9 cellular contexts compared by ENCODE assay signal in genomic region chr1:6157528-6158174, GRCh38. TPM values are rescaled to one million over a fixed set of nuclear protein-coding genes. Genes with fewer than 3 reads are reported as not detected.
A peak's percentile ranks its signal among the peaks of the same experiment; 100 is the strongest.
DNase-seq lines count a peak whose midpoint lies in the region; ATAC-seq and TF ChIP-seq lines count a peak whose summit lies in the region.
"Had no signal": no experiment of that assay in that cellular context is flagged by ENCODE, and none has a peak within 500 bp of the region (broad histone marks: within the 10 kb centered on the region; RNA-seq: fewer than 3 reads in every experiment).

No MANE protein-coding gene starts in this region.

- H4K5ac ChIP-seq in IMR-90 (ENCODE audit: low read depth, low read length): no peak overlapping the region
- no peak overlapping the region for H4K5ac ChIP-seq in mesendoderm (ENCODE audit: low read length)

- POLR2A ChIA-PET in IMR-90 (lab: Charles Lee; ENCODE audit: unreplicated experiment): interaction anchor here (0.6 kb wide), 1 partner anchor 17 kb away, joined by 3 read pairs; no protein-coding TSS in a partner anchor

- H3K23ac ChIP-seq in IMR-90 (ENCODE audit: low read depth, low read length): no peak overlapping the region
- H3K23ac ChIP-seq in mesendoderm (ENCODE audit: low read length): no peak overlapping the region

- H3K4me3 Mint-ChIP-seq in GM23338: no peak overlapping the region

- H3K27ac Mint-ChIP-seq in GM23338: no peak overlapping the region

- H2AK5ac ChIP-seq in IMR-90 (ENCODE audit: low read depth, low read length): no peak overlapping the region
- no peak overlapping the region for H2AK5ac ChIP-seq in mesendoderm (ENCODE audit: low read length)

- dilution Hi-C loops in IMR-90 (cut with HindIII; ENCODE audit: low sequenced_read_pairs, unreplicated experiment): no loop called here

- in situ Hi-C loops in Caki2 (cut with HindIII; ENCODE audit: low pct_unique_long_range_greater_than_20kb, low sequenced_read_pairs) (no loop called here), IMR-90 (cut with MboI; ENCODE audit: low sequenced_read_pairs) (no loop called here)

- no peaks in the 10 kb centered on the region for H3K9me3 Mint-ChIP-seq in GM23338

- no peaks in the 10 kb centered on the region for H3K9me1 ChIP-seq in IMR-90 (ENCODE audit: insufficient read depth, low read length)

- H3K36me3 ChIP-seq in IMR-90 (ENCODE audit: control insufficient read depth, insufficient read depth, low read length): no peaks in the 10 kb centered on the region
- H3K36me3 ChIP-seq in mesendoderm (ENCODE audit: control insufficient read depth, insufficient read depth, low read length): no peaks in the 10 kb centered on the region
- no peaks in the 10 kb centered on the region for H3K36me3 ChIP-seq in GM23338 (ENCODE audit: insufficient read depth)
- H3K36me3 ChIP-seq: thoracic aorta had no signal

- peak overlapping the region; percentile 43 for H2AFZ ChIP-seq in IMR-90 (replicated peaks; ENCODE audit: low read length, poor library complexity)
- H2AFZ ChIP-seq in GM23338: no peak overlapping the region

- no peak overlapping the region for H2BK15ac ChIP-seq in IMR-90 (ENCODE audit: low read depth, low read length)
- no peak overlapping the region for H2BK15ac ChIP-seq in mesendoderm (replicated peaks; ENCODE audit: low read depth)

- H4K20me1 ChIP-seq in IMR-90 (ENCODE audit: insufficient read depth, low read length) (peaks cover 3% of the 10 kb centered on the region; the same call in 1 of the 2 replicates), GM23338 (replicated peaks; ENCODE audit: insufficient read depth) (no peaks in the 10 kb centered on the region)

- H3K56ac ChIP-seq in IMR-90 (ENCODE audit: extremely low read depth, insufficient read depth, low read length) (no peak overlapping the region), mesendoderm (ENCODE audit: low read length) (no peak overlapping the region)

- intact Hi-C loops in IMR-90 (cut with micrococcal nuclease): no loop called here

- TF ChIP-seq CTCF in IMR-90 (conservative IDR thresholded peaks at IDR 0.05; ENCODE audit: low read depth, low read length): no peak
- TF ChIP-seq CTCF in VCaP (conservative IDR thresholded peaks at IDR 0.05): no peak
- TF ChIP-seq CTCF in GM23338 (conservative IDR thresholded peaks at IDR 0.05; ENCODE audit: low read depth in 2 of 2): no peak

- TF ChIP-seq POLR2A in IMR-90 (IDR thresholded peaks at IDR 0.05; ENCODE audit: low read depth, low read length): no peak

- CTCF ChIA-PET in IMR-90 (lab: Yijun Ruan, JAX): no interaction called here

- ATAC-seq in IMR-90 (ENCODE audit: low read depth) (peak; percentile 21; the same call in 1 of the 2 replicates), GM23338 (no peak), GM21367 (IDR thresholded peaks at IDR 0.05; ENCODE audit: unreplicated experiment) (no peak)

- H3K27me3 ChIP-seq in IMR-90 (ENCODE audit: control insufficient read depth, insufficient read depth, low read length): peaks cover 11% of the 10 kb centered on the region; the same call in 1 of the 2 replicates
- no peaks in the 10 kb centered on the region for H3K27me3 ChIP-seq in mesendoderm (ENCODE audit: insufficient read depth, low read length, poor library complexity)
- no peaks in the 10 kb centered on the region for H3K27me3 ChIP-seq in GM23338 (ENCODE audit: insufficient read depth)

- 57% methylated on average over 11 of the region's 15 CpGs; no CpG with 5 or more reads in 1 of the 2 experiments for WGBS in IMR-90 (ENCODE audit: extremely low coverage in 2 of 2, insufficient read length in 1 of 2), 2 experiments
- no CpG with 5 or more reads among the region's 15 CpGs for WGBS in mesendoderm (ENCODE audit: extremely low coverage, insufficient coverage, low lambda C conversion rate)

- no TSS peak for BruUV-seq in IMR-90 (replicated peaks; lab: Mats Ljungman, UMichigan)

- H3K9me3 ChIP-seq in IMR-90 (ENCODE audit: control insufficient read depth, insufficient read depth, low read length): no peaks in the 10 kb centered on the region
- H3K9me3 ChIP-seq: thoracic aorta had no signal

- no peaks in the 10 kb centered on the region for H3K9me2 ChIP-seq in GM23338 (ENCODE audit: insufficient read depth)

- H3K18ac ChIP-seq in IMR-90 (ENCODE audit: low read depth, low read length): no peak overlapping the region
- no peak overlapping the region for H3K18ac ChIP-seq in mesendoderm (ENCODE audit: low read length)

- H2BK20ac ChIP-seq in IMR-90 (ENCODE audit: low read depth, low read length): no peak overlapping the region

- H3K4me1 ChIP-seq in IMR-90 (ENCODE audit: control insufficient read depth, insufficient read depth, low read length) (no peaks in the 10 kb centered on the region), mesendoderm (ENCODE audit: control insufficient read depth, low read depth, low read length) (no peaks in the 10 kb centered on the region), GM23338 (ENCODE audit: insufficient read depth) (peaks cover 3% of the 10 kb centered on the region; the same call in 1 of the 2 replicates)

- no peak overlapping the region for H3K4ac ChIP-seq in IMR-90 (ENCODE audit: low read depth, low read length)
- H3K4ac ChIP-seq in mesendoderm (ENCODE audit: low read depth, low read length): no peak overlapping the region

- H4K8ac ChIP-seq in IMR-90 (ENCODE audit: low read depth in 2 of 2, low read length in 2 of 2) (no peak overlapping the region), mesendoderm (ENCODE audit: low read depth, low read length) (no peak overlapping the region)

- no peak overlapping the region for H2BK120ac ChIP-seq in IMR-90 (ENCODE audit: low read depth, low read length)
- no peak overlapping the region for H2BK120ac ChIP-seq in mesendoderm (ENCODE audit: low read depth, low read length)

- peaks cover 17% of the 10 kb centered on the region for H3K4me1 Mint-ChIP-seq in GM23338

- H3K79me2 ChIP-seq in mesendoderm (ENCODE audit: control insufficient read depth, insufficient read depth, low read length): no peaks in the 10 kb centered on the region
- H3K79me2 ChIP-seq in GM23338 (replicated peaks; ENCODE audit: insufficient read depth): no peaks in the 10 kb centered on the region

- no peak for TF ChIP-seq RAD21 in IMR-90 (IDR thresholded peaks at IDR 0.05; ENCODE audit: low read length)

- H3K4me3 ChIP-seq in IMR-90 (ENCODE audit: insufficient read depth, low read depth, low read length) (no peak overlapping the region), mesendoderm (ENCODE audit: low read length) (no peak overlapping the region), GM23338 (no peak overlapping the region)
- H3K4me3 ChIP-seq: thoracic aorta had no signal

- H3K27ac ChIP-seq in IMR-90 (ENCODE audit: insufficient read depth, low read length) (no peak overlapping the region), VCaP (peak overlapping the region; percentile 96), mesendoderm (ENCODE audit: low read depth, low read length) (no peak overlapping the region), GM23338 (ENCODE audit: low read depth) (no peak overlapping the region)
- H3K27ac ChIP-seq: thoracic aorta had no signal

- peak overlapping the region; percentile 16 for H2AK9ac ChIP-seq in IMR-90 (replicated peaks; ENCODE audit: low read depth, low read length, poor library complexity)

- H3K4me2 ChIP-seq in IMR-90 (ENCODE audit: low read depth, low read length) (no peak overlapping the region), mesendoderm (ENCODE audit: low read length) (no peak overlapping the region), GM23338 (no peak overlapping the region)

- no peaks in the 10 kb centered on the region for H3K36me3 Mint-ChIP-seq in GM23338 (ENCODE audit: low read depth)

- peak; percentile 83 for DNase-seq in Caki2 (ENCODE audit: low read depth)
- DNase-seq in IMR-90: peak; percentile 47
- DNase-seq in mesendoderm: peak; percentile 79
- DNase-seq in dedifferentiated amniotic fluid mesenchymal stem cell (ENCODE audit: extremely low spot score): no peak
- no peak for DNase-seq in GM23338 (ENCODE audit: low spot score)
- DNase-seq in D341Med (ENCODE audit: low spot score): no peak

- no peak overlapping the region for H4K91ac ChIP-seq in IMR-90 (ENCODE audit: insufficient read depth, low read depth, low read length)

- H3K79me1 ChIP-seq in IMR-90 (ENCODE audit: low read depth in 1 of 2, low read length in 2 of 2): no peaks in the 10 kb centered on the region
- H3K79me1 ChIP-seq in mesendoderm (ENCODE audit: low read length): no peaks in the 10 kb centered on the region

- peaks cover 19% of the 10 kb centered on the region for H3K27me3 Mint-ChIP-seq in GM23338 (ENCODE audit: insufficient read depth, low read depth, poor library complexity)

- H3K14ac ChIP-seq in IMR-90 (replicated peaks; ENCODE audit: low read depth, low read length): no peak overlapping the region

- H3K9ac ChIP-seq in IMR-90 (ENCODE audit: low read depth, low read length) (no peak overlapping the region), mesendoderm (ENCODE audit: low read length) (no peak overlapping the region)

- peaks cover 6% of the 10 kb centered on the region; the same call in 1 of the 2 replicates for H3F3A ChIP-seq in GM23338 (replicated peaks; ENCODE audit: low read depth)

- H2BK5ac ChIP-seq in IMR-90 (ENCODE audit: low read depth, low read length, poor library complexity, severe bottlenecking): no peak overlapping the region
- no peak overlapping the region for H2BK5ac ChIP-seq in mesendoderm (ENCODE audit: low read length)

RNA-seq across cellular contexts. Expression of gene CHD5, which starts 22.5 kb away (rescaled TPM):
- total RNA-seq in Caki2 (2014; rRNA removed; shearing (Covaris generic); ENCODE audit: low replicate concordance): not detected in 2 replicates
- total RNA-seq in IMR-90 (2012; rRNA removed): under 0.01 TPM in 1 of 2 replicates, not detected in the other
- polyA plus RNA-seq in IMR-90 (2012; rRNA removed) (0.06 and 0.09 TPM in 2 replicates), GM23338 (2016; fragmentation: Nextera tagmentation; extraction: Ambion mirVana) (0.32 and 0.45 TPM in 2 replicates)
- polyA plus RNA-seq in IMR-90 (2012; cell fraction: cytosol; rRNA removed): 0.02 TPM in 1 of 2 replicates, not detected in the other
- polyA plus RNA-seq in IMR-90 (2012; cell fraction: nucleus; rRNA removed; ENCODE audit: low replicate concordance): 0.37 and 0.48 TPM in 2 replicates
- 0.35 TPM for polyA plus RNA-seq in mesendoderm (2013, experiment 1 of 2)
- polyA plus RNA-seq in mesendoderm (2013, experiment 2 of 2): 0.53 TPM
- 1.0 and 1.4 TPM in 2 replicates for total RNA-seq in GM23338 (2014; rRNA removed; shearing (Covaris generic))

RNA-seq across cellular contexts. Expression of gene RPL22, which starts 41.7 kb away (rescaled TPM):
- total RNA-seq in Caki2 (2014; rRNA removed; shearing (Covaris generic); ENCODE audit: low replicate concordance): 206 and 215 TPM in 2 replicates
- 26.2 and 71.9 TPM in 2 replicates for total RNA-seq in IMR-90 (2012; rRNA removed)
- polyA plus RNA-seq in IMR-90 (2012; rRNA removed) (131 and 154 TPM in 2 replicates), GM23338 (2016; fragmentation: Nextera tagmentation; extraction: Ambion mirVana) (818 and 851 TPM in 2 replicates)
- polyA plus RNA-seq in IMR-90 (2012; cell fraction: cytosol; rRNA removed): 17.4 and 27.5 TPM in 2 replicates
- 9.8 and 38.0 TPM in 2 replicates for polyA plus RNA-seq in IMR-90 (2012; cell fraction: nucleus; rRNA removed; ENCODE audit: low replicate concordance)
- 1,162 TPM for polyA plus RNA-seq in mesendoderm (2013, experiment 1 of 2)
- 1,142 TPM for polyA plus RNA-seq in mesendoderm (2013, experiment 2 of 2)
- 145 and 149 TPM in 2 replicates for total RNA-seq in GM23338 (2014; rRNA removed; shearing (Covaris generic))

RNA-seq across cellular contexts. Expression of gene RNF207, which starts 48.3 kb away (rescaled TPM):
- 15.7 and 29.2 TPM in 2 replicates for total RNA-seq in Caki2 (2014; rRNA removed; shearing (Covaris generic); ENCODE audit: low replicate concordance)
- total RNA-seq in IMR-90 (2012; rRNA removed): 2.7 and 3.9 TPM in 2 replicates
- polyA plus RNA-seq in IMR-90 (2012; rRNA removed): 17.2 and 42.9 TPM in 2 replicates
- polyA plus RNA-seq in IMR-90 (2012; cell fraction: cytosol; rRNA removed): 4.7 and 5.1 TPM in 2 replicates
- 181 and 244 TPM in 2 replicates for polyA plus RNA-seq in IMR-90 (2012; cell fraction: nucleus; rRNA removed; ENCODE audit: low replicate concordance)
- 0.31 TPM for polyA plus RNA-seq in mesendoderm (2013, experiment 1 of 2)
- polyA plus RNA-seq in mesendoderm (2013, experiment 2 of 2): 0.41 TPM
- 1.5 and 2.9 TPM in 2 replicates for total RNA-seq in GM23338 (2014; rRNA removed; shearing (Covaris generic))
- 1.3 and 1.7 TPM in 2 replicates for polyA plus RNA-seq in GM23338 (2016; fragmentation: Nextera tagmentation; extraction: Ambion mirVana)

Comparison
In these comparisons a context has a peak if more than half of its experiments do, and no peak if none do; other contexts are left out.
1. DNase-seq: peak in Caki2 (single experiment), IMR-90 (single experiment) and mesendoderm (single experiment); none in dedifferentiated amniotic fluid mesenchymal stem cell (single experiment), GM23338 (single experiment) and D341Med (single experiment).